ENCODE assay signal across 10 cellular contexts in genomic region chr6:112216699-112217551, GRCh38. TPM values are rescaled to one million over a fixed set of nuclear protein-coding genes. Genes with fewer than 3 reads are reported as not detected.
DNase-seq lines count a peak whose midpoint lies in the region; ATAC-seq and TF ChIP-seq lines count a peak whose summit lies in the region.
"Had no signal": no experiment of that assay in that cellular context is flagged by ENCODE, and none has a peak within 500 bp of the region (broad histone marks: within the 10 kb centered on the region; RNA-seq: fewer than 3 reads in every experiment).

No MANE protein-coding gene starts in this region.

- WGBS in stomach, 5 donors = 49 to 59% (median 56%) methylated on average over 6 of the region's 6 CpGs

- no peak overlapping the region for H3K4me3 Mint-ChIP-seq in activated CD4-positive, alpha-beta T cell treated with anti-CD3 and anti-CD28 coated beads, Interleukin-2, amount 10 ng/mL, durations not matched to agents 24 days and 14 days

- no peak for TF ChIP-seq CTCF in HEK293 (tag by site-specific recombination; IDR thresholded peaks at IDR 0.05)
- no peak for TF ChIP-seq CTCF in RWPE1 (conservative IDR thresholded peaks at IDR 0.05; ENCODE audit: low read depth)
- no peak for TF ChIP-seq CTCF in foreskin keratinocyte (conservative IDR thresholded peaks at IDR 0.05)
- TF ChIP-seq CTCF in stomach (IDR thresholded peaks at IDR 0.05) = no peak

- peak overlapping the region; percentile 48 for H3K27ac ChIP-seq in HEK293 (ENCODE audit: extremely low read depth, low read depth, low read length)
- no peak overlapping the region for H3K27ac ChIP-seq in RWPE1
- H3K27ac ChIP-seq in foreskin keratinocyte = no peak overlapping the region
- H3K27ac ChIP-seq in stomach = peak overlapping the region in 4 of 5 donors; percentile 39 to 82 (median 57)

- peaks cover 49% of the 10 kb centered on the region for H3K27me3 Mint-ChIP-seq in activated CD4-positive, alpha-beta T cell treated with anti-CD3 and anti-CD28 coated beads, Interleukin-2, amount 10 ng/mL, durations not matched to agents 24 days and 14 days

- H3K4me1 ChIP-seq in HEK293 (ENCODE audit: control insufficient read depth, insufficient read depth, low read length) (peaks cover 41% of the 10 kb centered on the region), foreskin keratinocyte (peaks cover 14% of the 10 kb centered on the region), stomach (peaks cover 0 to 49% (median 29%) of the 10 kb centered on the region in 4 donors)

- no peaks in the 10 kb centered on the region for H3K4me1 Mint-ChIP-seq in activated CD4-positive, alpha-beta T cell treated with anti-CD3 and anti-CD28 coated beads, Interleukin-2, amount 10 ng/mL, durations not matched to agents 24 days and 14 days

- TF ChIP-seq EP300 in stomach (IDR thresholded peaks at IDR 0.05) = no peak

- peaks cover 9% of the 10 kb centered on the region for H3K27me3 ChIP-seq in foreskin keratinocyte
- H3K27me3 ChIP-seq in stomach = no peaks in the 10 kb centered on the region

- H3K36me3 Mint-ChIP-seq in activated CD4-positive, alpha-beta T cell treated with anti-CD3 and anti-CD28 coated beads, Interleukin-2, amount 10 ng/mL, durations not matched to agents 24 days and 14 days (ENCODE audit: low read depth) = no peaks in the 10 kb centered on the region

- no peak overlapping the region for H3K27ac Mint-ChIP-seq in activated CD4-positive, alpha-beta T cell treated with anti-CD3 and anti-CD28 coated beads, Interleukin-2, amount 10 ng/mL, durations not matched to agents 24 days and 14 days

- H3K4me3 ChIP-seq in HEK293 (ENCODE audit: low read depth, low read length) (no peak overlapping the region), stomach (no peak overlapping the region)
- H3K4me3 ChIP-seq: GM12878 had no signal

- CTCF ChIA-PET in HEK293 (lab: Yijun Ruan, JAX) (interaction anchor here (0.6 to 2.3 kb wide), 6 partner anchors 12 to 95 kb away, joined by 3 to 10 read pairs (median 3); no protein-coding TSS in a partner anchor), RWPE1 (lab: Yijun Ruan, JAX) (no interaction called here)

- intact Hi-C loops in stomach (cut with DNase I; ENCODE audit: low total_unique reads) = no loop called here
- intact Hi-C loops in activated CD4-positive, alpha-beta T cell treated with anti-CD3 and anti-CD28 coated beads, Interleukin-2, amount 10 ng/mL, durations not matched to agents 24 days and 14 days (cut with micrococcal nuclease) = no loop called here

- no peak for TF ChIP-seq POLR2A in stomach (IDR thresholded peaks at IDR 0.05)

- ATAC-seq in foreskin keratinocyte = peak; percentile 98
- no peak for ATAC-seq in GM21381 (IDR thresholded peaks at IDR 0.05; ENCODE audit: unreplicated experiment)
- ATAC-seq: GM12878 had no signal

- H3K9me3 ChIP-seq in HEK293 (ENCODE audit: control insufficient read depth, insufficient read depth, low read depth, low read length) = no peaks in the 10 kb centered on the region
- no peaks in the 10 kb centered on the region for H3K9me3 ChIP-seq in stomach

- H3K9me3 Mint-ChIP-seq in activated CD4-positive, alpha-beta T cell treated with anti-CD3 and anti-CD28 coated beads, Interleukin-2, amount 10 ng/mL, durations not matched to agents 24 days and 14 days = no peaks in the 10 kb centered on the region

- H3K36me3 ChIP-seq in HEK293 (ENCODE audit: control insufficient read depth in 2 of 2, insufficient read depth in 1 of 2, low read length in 2 of 2) (no peaks in the 10 kb centered on the region), stomach (peaks cover 0 to 8% (median 3%) of the 10 kb centered on the region in 4 donors)

- POLR2A ChIA-PET in HEK293 (lab: Yijun Ruan, JAX) (interaction anchor here (0.5 to 3.8 kb wide), 4 partner anchors 14 to 39 kb away, joined by 3 to 22 read pairs (median 12); partner anchors contain the start of gene LAMA4), RWPE1 (lab: Yijun Ruan, JAX; ENCODE audit: low non-redundant PET) (no interaction called here)

- DNase-seq in RWPE1 (ENCODE audit: low spot score) = peak; percentile 77
- DNase-seq in foreskin keratinocyte = peak; percentile 73 to 85
- no peak for DNase-seq in stomach
- no peak for DNase-seq in activated CD4-positive, alpha-beta T cell treated with anti-CD3 and anti-CD28 coated beads, Interleukin-2, amount 10 ng/mL, durations not matched to agents 24 days and 14 days
- no peak for DNase-seq in dedifferentiated amniotic fluid mesenchymal stem cell (ENCODE audit: extremely low spot score)
- DNase-seq: activated CD4-positive, CD25-positive, alpha-beta regulatory T cell treated with anti-CD3 and anti-CD28 coated beads, Interleukin-2, amount 50 U/mL, for 72 hours; NCI-H1436 had no signal

TF ChIP-seq in HEK293, 187 proteins besides CTCF, POLR2A, EP300 and RAD21 (continues in another document):
- TF ChIP-seq ZNF701 (tag by site-specific recombination; IDR thresholded peaks at IDR 0.05) (no peak), ZNF529 (tag by site-specific recombination; IDR thresholded peaks at IDR 0.05; ENCODE audit: insufficient replicate concordance) (no peak), WT1 (tag by site-specific recombination; IDR thresholded peaks at IDR 0.05) (peak; percentile 99), ZFHX2 (tag by site-specific recombination; conservative IDR thresholded peaks at IDR 0.05) (no peak), ZNF157 (tag by site-specific recombination; IDR thresholded peaks at IDR 0.05) (no peak), ZNF19 (tag by site-specific recombination; IDR thresholded peaks at IDR 0.05; ENCODE audit: low read depth) (no peak), ZNF354C (tag by site-specific recombination; IDR thresholded peaks at IDR 0.05; ENCODE audit: borderline replicate concordance, low read depth) (no peak), KLF8 (tag by site-specific recombination; IDR thresholded peaks at IDR 0.05) (peak; percentile 87), ZBTB8A (tag by site-specific recombination; IDR thresholded peaks at IDR 0.05) (no peak)
- TF ChIP-seq, protein P1, sequence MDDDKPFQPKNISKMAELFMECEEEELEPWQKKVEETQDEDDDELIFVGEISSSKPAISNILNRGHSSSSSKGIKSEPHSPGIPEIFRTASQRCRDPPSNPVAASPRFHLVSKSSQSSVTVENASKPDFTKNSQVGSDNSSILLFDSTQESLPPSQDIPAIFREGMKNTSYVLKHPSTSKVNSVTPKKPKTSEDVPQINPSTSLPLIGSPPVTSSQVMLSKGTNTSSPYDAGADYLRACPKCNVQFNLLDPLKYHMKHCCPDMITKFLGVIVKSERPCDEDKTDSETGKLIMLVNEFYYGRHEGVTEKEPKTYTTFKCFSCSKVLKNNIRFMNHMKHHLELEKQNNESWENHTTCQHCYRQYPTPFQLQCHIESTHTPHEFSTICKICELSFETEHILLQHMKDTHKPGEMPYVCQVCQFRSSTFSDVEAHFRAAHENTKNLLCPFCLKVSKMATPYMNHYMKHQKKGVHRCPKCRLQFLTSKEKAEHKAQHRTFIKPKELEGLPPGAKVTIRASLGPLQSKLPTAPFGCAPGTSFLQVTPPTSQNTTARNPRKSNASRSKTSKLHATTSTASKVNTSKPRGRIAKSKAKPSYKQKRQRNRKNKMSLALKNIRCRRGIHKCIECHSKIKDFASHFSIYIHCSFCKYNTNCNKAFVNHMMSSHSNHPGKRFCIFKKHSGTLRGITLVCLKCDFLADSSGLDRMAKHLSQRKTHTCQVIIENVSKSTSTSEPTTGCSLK (tag by site-specific recombination; IDR thresholded peaks at IDR 0.05) = no peak
- TF ChIP-seq, protein P2, sequence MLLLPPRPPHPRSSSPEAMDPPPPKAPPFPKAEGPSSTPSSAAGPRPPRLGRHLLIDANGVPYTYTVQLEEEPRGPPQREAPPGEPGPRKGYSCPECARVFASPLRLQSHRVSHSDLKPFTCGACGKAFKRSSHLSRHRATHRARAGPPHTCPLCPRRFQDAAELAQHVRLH (tag by site-specific recombination; IDR thresholded peaks at IDR 0.05) = 0 out of 2 replicates have a peak, but pooled peaks have one; percentile 28
- TF ChIP-seq, protein P3, sequence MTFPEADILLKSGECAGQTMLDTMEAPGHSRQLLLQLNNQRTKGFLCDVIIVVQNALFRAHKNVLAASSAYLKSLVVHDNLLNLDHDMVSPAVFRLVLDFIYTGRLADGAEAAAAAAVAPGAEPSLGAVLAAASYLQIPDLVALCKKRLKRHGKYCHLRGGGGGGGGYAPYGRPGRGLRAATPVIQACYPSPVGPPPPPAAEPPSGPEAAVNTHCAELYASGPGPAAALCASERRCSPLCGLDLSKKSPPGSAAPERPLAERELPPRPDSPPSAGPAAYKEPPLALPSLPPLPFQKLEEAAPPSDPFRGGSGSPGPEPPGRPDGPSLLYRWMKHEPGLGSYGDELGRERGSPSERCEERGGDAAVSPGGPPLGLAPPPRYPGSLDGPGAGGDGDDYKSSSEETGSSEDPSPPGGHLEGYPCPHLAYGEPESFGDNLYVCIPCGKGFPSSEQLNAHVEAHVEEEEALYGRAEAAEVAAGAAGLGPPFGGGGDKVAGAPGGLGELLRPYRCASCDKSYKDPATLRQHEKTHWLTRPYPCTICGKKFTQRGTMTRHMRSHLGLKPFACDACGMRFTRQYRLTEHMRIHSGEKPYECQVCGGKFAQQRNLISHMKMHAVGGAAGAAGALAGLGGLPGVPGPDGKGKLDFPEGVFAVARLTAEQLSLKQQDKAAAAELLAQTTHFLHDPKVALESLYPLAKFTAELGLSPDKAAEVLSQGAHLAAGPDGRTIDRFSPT (tag by site-specific recombination; IDR thresholded peaks at IDR 0.05) = peak; percentile 64
- TF ChIP-seq, protein P4, sequence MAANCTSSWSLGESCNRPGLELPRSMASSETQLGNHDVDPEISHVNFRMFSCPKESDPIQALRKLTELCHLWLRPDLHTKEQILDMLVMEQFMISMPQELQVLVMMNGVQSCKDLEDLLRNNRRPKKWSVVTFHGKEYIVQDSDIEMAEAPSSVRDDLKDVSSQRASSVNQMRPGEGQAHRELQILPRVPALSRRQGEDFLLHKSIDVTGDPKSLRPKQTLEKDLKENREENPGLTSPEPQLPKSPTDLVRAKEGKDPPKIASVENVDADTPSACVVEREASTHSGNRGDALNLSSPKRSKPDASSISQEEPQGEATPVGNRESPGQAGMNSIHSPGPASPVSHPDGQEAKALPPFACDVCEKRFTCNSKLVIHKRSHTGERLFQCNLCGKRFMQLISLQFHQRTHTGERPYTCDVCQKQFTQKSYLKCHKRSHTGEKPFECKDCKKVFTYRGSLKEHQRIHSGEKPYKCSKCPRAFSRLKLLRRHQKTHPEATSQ (tag by site-specific recombination; IDR thresholded peaks at IDR 0.05) = no peak

RNA-seq across cellular contexts. Expression of gene LAMA4, which starts 37.4 kb away (rescaled TPM):
- not detected in 2 replicates for total RNA-seq in foreskin keratinocyte
- polyA plus RNA-seq in foreskin keratinocyte = 0.08 and 0.15 TPM in 2 replicates
- 100 to 1,000 TPM in 2 of 5 donors, 10 to 100 TPM in 3; 39.1 to 324 (median 56.1) TPM for total RNA-seq in stomach
- 10 to 100 TPM in 2 of 3 donors, 1 to 10 TPM in 1; 9.7 to 18.5 (median 14.0) TPM for polyA plus RNA-seq in stomach
- not detected in 2 replicates for total RNA-seq in activated CD4-positive, alpha-beta T cell treated with anti-CD3 and anti-CD28 coated beads, Interleukin-2, amount 10 ng/mL, durations not matched to agents 24 days and 14 days

Comparison
In these comparisons a context has a peak if more than half of its experiments do, and no peak if none do; other contexts are left out.
1. H3K27ac ChIP-seq: peak in HEK293 (single experiment) and stomach (4 of 5); none in RWPE1 (single experiment) and foreskin keratinocyte (single experiment).
2. DNase-seq: peak in RWPE1 (single experiment) and foreskin keratinocyte (2 of 2); none in stomach (single experiment), activated CD4-positive, alpha-beta T cell treated with anti-CD3 and anti-CD28 coated beads, Interleukin-2, amount 10 ng/mL, durations not matched to agents 24 days and 14 days (single experiment) and dedifferentiated amniotic fluid mesenchymal stem cell (single experiment).
3. RNA of gene LAMA4, which starts 37.4 kb away (total RNA-seq): 39.1 to 324 TPM in stomach; not detected in foreskin keratinocyte and not detected in activated CD4-positive, alpha-beta T cell treated with anti-CD3 and anti-CD28 coated beads, Interleukin-2, amount 10 ng/mL, durations not matched to agents 24 days and 14 days; every median in the first group is over 10 times any median in the second.